ENCODE assay signal across 8 cellular contexts in the genomic region with DNA sequence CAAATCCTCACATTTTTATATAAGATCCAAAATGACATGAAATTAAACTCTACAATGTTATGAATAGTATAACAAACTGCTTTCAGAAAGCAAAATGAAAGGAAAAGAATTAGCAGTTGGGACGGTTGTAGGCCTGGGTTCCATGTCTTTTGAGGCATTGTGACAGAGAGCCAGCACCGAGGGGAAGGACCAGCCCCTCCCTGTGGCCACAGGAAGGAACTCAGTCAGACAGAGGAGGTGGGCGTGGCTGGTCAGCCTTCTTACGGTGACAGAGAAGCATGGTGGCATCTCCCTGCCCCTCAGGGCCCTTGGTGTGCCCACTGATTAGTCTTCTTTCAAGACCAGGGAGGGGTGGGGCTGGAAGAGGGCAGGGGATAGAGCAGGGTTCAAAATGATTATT.
DNase-seq lines count a peak whose midpoint lies in the region; ATAC-seq and TF ChIP-seq lines count a peak whose summit lies in the region.

No MANE protein-coding gene starts in this region.

- H3K4me3 ChIP-seq in OCI-LY3 (ENCODE audit: low read length): no peak overlapping the region

- no peak overlapping the region for H3K9ac ChIP-seq in OCI-LY3 (ENCODE audit: low read length)

- no peaks in the 10 kb centered on the region for H3K27me3 ChIP-seq in OCI-LY3 (ENCODE audit: low read depth, low read length)

- no peak overlapping the region for H3K27ac ChIP-seq in OCI-LY3 (ENCODE audit: low read length)

- DNase-seq in activated CD4-positive, CD25-positive, alpha-beta regulatory T cell (lab: John Stamatoyannopoulos, UW): no peak
- peak; percentile 26 for DNase-seq in activated naive CD4-positive, alpha-beta T cell treated with anti-CD3 and anti-CD28 coated beads, Interleukin-2, amount 50 U/mL, for 16 hours
- DNase-seq in islet precursor cell (peak; percentile 79), NCI-H2107 (lab: John Stamatoyannopoulos, UW) (no peak)

- H3K9me3 ChIP-seq in OCI-LY3 (ENCODE audit: insufficient read depth, low read length): no peaks in the 10 kb centered on the region

- no peaks in the 10 kb centered on the region; the same call in 1 of the 2 replicates for H3K79me2 ChIP-seq in OCI-LY3 (ENCODE audit: low read length)

- peak; percentile 36 to 58 for ATAC-seq in activated CD4-positive, CD25-positive, alpha-beta regulatory T cell treated with anti-CD3 and anti-CD28 coated beads, Interleukin-2, amount 50 U/mL, for 24 hours
- peak; percentile 72 for ATAC-seq in HG02884 (IDR thresholded peaks at IDR 0.05; ENCODE audit: unreplicated experiment)
- ATAC-seq in HG02571 (IDR thresholded peaks at IDR 0.05; ENCODE audit: unreplicated experiment): no peak

- peak; percentile 29 for TF ChIP-seq CTCF in OCI-LY3 (IDR thresholded peaks at IDR 0.05; ENCODE audit: low read depth, low read length)

- no peak overlapping the region for H3K4me2 ChIP-seq in OCI-LY3 (ENCODE audit: low read length)

- peaks cover 9% of the 10 kb centered on the region for H3K4me1 ChIP-seq in OCI-LY3 (ENCODE audit: low read length)

- no peak overlapping the region for H2AFZ ChIP-seq in OCI-LY3 (ENCODE audit: low read depth, low read length)

- peaks cover 3% of the 10 kb centered on the region for H3K36me3 ChIP-seq in OCI-LY3 (replicated peaks; ENCODE audit: low read depth, low read length)

- peaks cover 4% of the 10 kb centered on the region; the same call in 1 of the 2 replicates for H4K20me1 ChIP-seq in OCI-LY3 (ENCODE audit: insufficient read depth, low read length)

Comparison
In these comparisons a context has a peak if more than half of its experiments do, and no peak if none do; other contexts are left out.
1. DNase-seq: peak in activated naive CD4-positive, alpha-beta T cell treated with anti-CD3 and anti-CD28 coated beads, Interleukin-2, amount 50 U/mL, for 16 hours (single experiment) and islet precursor cell (single experiment); none in activated CD4-positive, CD25-positive, alpha-beta regulatory T cell (0 of 4) and NCI-H2107 (single experiment).